1 cellular context compared by ENCODE assay signal in the genomic region with DNA sequence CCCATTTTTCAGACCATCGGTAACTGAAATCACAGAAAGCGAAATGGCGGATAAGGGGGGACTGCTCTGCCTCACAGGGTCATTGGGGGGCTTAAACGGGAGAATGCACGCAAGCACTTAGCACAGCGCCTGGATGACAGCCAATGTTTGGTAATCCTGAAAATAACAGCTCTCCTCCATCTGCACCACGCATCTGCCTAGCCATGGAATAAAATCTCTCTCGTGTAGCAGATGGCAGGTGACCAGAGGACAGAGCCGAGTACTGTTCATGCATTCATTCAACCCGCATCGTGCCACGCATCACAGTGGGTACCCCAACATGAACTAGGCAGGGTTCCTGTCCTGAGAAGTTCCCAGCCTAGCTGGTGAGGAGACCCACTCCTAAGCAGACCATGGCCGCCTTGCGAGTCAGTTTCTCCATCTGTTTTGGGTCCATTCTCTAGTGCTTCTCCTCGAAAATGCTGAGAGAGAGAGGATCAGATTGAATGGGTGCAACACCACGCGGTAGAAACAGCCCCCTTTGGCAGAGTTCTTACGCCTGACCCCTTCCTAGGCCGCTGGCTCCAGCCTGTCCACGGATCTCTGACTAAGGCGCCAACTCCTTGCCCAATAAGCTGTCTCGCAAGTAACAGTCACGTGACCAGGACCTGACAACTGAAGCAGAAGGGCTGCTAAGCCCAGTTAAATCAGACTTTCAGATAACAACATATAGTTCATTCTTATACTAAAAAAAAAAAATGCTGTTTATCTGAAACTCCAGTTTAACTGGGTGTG.
A peak's percentile ranks its signal among the peaks of the same experiment; 100 is the strongest.
TF ChIP-seq lines count a peak whose summit lies in the region.

No MANE protein-coding gene starts in this region.

TF ChIP-seq in K562, 482 proteins besides CTCF, POLR2A, EP300 and RAD21 (continued from another document):
- TF ChIP-seq, protein P1, sequence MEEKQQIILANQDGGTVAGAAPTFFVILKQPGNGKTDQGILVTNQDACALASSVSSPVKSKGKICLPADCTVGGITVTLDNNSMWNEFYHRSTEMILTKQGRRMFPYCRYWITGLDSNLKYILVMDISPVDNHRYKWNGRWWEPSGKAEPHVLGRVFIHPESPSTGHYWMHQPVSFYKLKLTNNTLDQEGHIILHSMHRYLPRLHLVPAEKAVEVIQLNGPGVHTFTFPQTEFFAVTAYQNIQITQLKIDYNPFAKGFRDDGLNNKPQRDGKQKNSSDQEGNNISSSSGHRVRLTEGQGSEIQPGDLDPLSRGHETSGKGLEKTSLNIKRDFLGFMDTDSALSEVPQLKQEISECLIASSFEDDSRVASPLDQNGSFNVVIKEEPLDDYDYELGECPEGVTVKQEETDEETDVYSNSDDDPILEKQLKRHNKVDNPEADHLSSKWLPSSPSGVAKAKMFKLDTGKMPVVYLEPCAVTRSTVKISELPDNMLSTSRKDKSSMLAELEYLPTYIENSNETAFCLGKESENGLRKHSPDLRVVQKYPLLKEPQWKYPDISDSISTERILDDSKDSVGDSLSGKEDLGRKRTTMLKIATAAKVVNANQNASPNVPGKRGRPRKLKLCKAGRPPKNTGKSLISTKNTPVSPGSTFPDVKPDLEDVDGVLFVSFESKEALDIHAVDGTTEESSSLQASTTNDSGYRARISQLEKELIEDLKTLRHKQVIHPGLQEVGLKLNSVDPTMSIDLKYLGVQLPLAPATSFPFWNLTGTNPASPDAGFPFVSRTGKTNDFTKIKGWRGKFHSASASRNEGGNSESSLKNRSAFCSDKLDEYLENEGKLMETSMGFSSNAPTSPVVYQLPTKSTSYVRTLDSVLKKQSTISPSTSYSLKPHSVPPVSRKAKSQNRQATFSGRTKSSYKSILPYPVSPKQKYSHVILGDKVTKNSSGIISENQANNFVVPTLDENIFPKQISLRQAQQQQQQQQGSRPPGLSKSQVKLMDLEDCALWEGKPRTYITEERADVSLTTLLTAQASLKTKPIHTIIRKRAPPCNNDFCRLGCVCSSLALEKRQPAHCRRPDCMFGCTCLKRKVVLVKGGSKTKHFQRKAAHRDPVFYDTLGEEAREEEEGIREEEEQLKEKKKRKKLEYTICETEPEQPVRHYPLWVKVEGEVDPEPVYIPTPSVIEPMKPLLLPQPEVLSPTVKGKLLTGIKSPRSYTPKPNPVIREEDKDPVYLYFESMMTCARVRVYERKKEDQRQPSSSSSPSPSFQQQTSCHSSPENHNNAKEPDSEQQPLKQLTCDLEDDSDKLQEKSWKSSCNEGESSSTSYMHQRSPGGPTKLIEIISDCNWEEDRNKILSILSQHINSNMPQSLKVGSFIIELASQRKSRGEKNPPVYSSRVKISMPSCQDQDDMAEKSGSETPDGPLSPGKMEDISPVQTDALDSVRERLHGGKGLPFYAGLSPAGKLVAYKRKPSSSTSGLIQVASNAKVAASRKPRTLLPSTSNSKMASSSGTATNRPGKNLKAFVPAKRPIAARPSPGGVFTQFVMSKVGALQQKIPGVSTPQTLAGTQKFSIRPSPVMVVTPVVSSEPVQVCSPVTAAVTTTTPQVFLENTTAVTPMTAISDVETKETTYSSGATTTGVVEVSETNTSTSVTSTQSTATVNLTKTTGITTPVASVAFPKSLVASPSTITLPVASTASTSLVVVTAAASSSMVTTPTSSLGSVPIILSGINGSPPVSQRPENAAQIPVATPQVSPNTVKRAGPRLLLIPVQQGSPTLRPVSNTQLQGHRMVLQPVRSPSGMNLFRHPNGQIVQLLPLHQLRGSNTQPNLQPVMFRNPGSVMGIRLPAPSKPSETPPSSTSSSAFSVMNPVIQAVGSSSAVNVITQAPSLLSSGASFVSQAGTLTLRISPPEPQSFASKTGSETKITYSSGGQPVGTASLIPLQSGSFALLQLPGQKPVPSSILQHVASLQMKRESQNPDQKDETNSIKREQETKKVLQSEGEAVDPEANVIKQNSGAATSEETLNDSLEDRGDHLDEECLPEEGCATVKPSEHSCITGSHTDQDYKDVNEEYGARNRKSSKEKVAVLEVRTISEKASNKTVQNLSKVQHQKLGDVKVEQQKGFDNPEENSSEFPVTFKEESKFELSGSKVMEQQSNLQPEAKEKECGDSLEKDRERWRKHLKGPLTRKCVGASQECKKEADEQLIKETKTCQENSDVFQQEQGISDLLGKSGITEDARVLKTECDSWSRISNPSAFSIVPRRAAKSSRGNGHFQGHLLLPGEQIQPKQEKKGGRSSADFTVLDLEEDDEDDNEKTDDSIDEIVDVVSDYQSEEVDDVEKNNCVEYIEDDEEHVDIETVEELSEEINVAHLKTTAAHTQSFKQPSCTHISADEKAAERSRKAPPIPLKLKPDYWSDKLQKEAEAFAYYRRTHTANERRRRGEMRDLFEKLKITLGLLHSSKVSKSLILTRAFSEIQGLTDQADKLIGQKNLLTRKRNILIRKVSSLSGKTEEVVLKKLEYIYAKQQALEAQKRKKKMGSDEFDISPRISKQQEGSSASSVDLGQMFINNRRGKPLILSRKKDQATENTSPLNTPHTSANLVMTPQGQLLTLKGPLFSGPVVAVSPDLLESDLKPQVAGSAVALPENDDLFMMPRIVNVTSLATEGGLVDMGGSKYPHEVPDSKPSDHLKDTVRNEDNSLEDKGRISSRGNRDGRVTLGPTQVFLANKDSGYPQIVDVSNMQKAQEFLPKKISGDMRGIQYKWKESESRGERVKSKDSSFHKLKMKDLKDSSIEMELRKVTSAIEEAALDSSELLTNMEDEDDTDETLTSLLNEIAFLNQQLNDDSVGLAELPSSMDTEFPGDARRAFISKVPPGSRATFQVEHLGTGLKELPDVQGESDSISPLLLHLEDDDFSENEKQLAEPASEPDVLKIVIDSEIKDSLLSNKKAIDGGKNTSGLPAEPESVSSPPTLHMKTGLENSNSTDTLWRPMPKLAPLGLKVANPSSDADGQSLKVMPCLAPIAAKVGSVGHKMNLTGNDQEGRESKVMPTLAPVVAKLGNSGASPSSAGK (IDR thresholded peaks at IDR 0.05) = peak; percentile 62
- no peak for TF ChIP-seq GTF2E2 (tag; IDR thresholded peaks at IDR 0.05)
- TF ChIP-seq, protein P2, sequence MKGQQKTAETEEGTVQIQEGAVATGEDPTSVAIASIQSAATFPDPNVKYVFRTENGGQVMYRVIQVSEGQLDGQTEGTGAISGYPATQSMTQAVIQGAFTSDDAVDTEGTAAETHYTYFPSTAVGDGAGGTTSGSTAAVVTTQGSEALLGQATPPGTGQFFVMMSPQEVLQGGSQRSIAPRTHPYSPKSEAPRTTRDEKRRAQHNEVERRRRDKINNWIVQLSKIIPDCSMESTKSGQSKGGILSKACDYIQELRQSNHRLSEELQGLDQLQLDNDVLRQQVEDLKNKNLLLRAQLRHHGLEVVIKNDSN (CRISPR knock-in tag; IDR thresholded peaks at IDR 0.05) = peak; percentile 89
- peak; percentile 77 for TF ChIP-seq BHLHE40 (IDR thresholded peaks at IDR 0.05; ENCODE audit: low read length)
- peak; percentile 8; the same call in 1 of the 2 replicates for TF ChIP-seq ZBTB7A (IDR thresholded peaks at IDR 0.05; ENCODE audit: borderline replicate concordance, control insufficient read depth, low read depth, low read length)
- TF ChIP-seq, protein P3, sequence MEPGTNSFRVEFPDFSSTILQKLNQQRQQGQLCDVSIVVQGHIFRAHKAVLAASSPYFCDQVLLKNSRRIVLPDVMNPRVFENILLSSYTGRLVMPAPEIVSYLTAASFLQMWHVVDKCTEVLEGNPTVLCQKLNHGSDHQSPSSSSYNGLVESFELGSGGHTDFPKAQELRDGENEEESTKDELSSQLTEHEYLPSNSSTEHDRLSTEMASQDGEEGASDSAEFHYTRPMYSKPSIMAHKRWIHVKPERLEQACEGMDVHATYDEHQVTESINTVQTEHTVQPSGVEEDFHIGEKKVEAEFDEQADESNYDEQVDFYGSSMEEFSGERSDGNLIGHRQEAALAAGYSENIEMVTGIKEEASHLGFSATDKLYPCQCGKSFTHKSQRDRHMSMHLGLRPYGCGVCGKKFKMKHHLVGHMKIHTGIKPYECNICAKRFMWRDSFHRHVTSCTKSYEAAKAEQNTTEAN (CRISPR knock-in tag; IDR thresholded peaks at IDR 0.05) = no peak
- TF ChIP-seq SREBF2 (CRISPR knock-in tag; IDR thresholded peaks at IDR 0.05) = no peak
- TF ChIP-seq, protein P4, sequence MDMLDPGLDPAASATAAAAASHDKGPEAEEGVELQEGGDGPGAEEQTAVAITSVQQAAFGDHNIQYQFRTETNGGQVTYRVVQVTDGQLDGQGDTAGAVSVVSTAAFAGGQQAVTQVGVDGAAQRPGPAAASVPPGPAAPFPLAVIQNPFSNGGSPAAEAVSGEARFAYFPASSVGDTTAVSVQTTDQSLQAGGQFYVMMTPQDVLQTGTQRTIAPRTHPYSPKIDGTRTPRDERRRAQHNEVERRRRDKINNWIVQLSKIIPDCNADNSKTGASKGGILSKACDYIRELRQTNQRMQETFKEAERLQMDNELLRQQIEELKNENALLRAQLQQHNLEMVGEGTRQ (CRISPR knock-in tag; IDR thresholded peaks at IDR 0.05) = peak; percentile 91
- peak; percentile 22; the same call in 1 of the 2 replicates for TF ChIP-seq NR2C1 (IDR thresholded peaks at IDR 0.05)
- peak; percentile 36; the same call in 1 of the 2 replicates for TF ChIP-seq NR2C1 (tag; IDR thresholded peaks at IDR 0.05)
- TF ChIP-seq KAT7 (CRISPR knock-in tag; IDR thresholded peaks at IDR 0.05; ENCODE audit: borderline replicate concordance) = no peak
- no peak for TF ChIP-seq PML (IDR thresholded peaks at IDR 0.05; ENCODE audit: low read length)
- TF ChIP-seq ZNF197 (CRISPR knock-in tag; IDR thresholded peaks at IDR 0.05; ENCODE audit: low read depth) = no peak
